ENCODE assay signal across 1 cellular context in the genomic region with DNA sequence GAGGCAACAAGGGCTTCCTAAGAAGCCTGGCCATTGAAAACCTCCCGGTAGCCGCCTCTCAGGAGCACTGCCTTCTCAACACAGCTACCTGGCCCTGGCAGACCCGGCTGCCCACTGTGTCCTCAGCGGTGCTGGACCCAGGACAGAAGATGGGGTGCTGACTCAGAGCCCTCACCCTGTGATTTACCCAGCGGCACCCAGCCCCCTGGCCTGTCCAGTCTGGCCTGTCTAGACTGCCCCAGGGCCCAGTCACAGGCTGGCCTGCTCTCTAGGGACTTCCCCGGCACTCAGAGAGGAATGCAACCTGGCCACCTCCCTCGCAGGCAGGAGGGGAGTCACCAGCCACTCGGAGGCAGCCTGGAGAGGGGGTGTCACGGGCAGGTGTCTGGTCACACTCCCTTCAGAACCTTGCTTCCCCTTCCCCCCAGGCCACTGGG.
TF ChIP-seq lines count a peak whose summit lies in the region.

No MANE protein-coding gene starts in this region.

TF ChIP-seq in IMR-90, 13 proteins besides CTCF, POLR2A, EP300 and RAD21:
- TF ChIP-seq USF2 (IDR thresholded peaks at IDR 0.05; ENCODE audit: low read depth, low read length) (no peak), MAZ (IDR thresholded peaks at IDR 0.05; ENCODE audit: borderline replicate concordance, low read depth, low read length) (peak; percentile 16; the same call in 1 of the 2 replicates), FOS (IDR thresholded peaks at IDR 0.05; ENCODE audit: low read depth, low read length) (peak; percentile 46; the same call in 1 of the 2 replicates)
